In the genomic region with DNA sequence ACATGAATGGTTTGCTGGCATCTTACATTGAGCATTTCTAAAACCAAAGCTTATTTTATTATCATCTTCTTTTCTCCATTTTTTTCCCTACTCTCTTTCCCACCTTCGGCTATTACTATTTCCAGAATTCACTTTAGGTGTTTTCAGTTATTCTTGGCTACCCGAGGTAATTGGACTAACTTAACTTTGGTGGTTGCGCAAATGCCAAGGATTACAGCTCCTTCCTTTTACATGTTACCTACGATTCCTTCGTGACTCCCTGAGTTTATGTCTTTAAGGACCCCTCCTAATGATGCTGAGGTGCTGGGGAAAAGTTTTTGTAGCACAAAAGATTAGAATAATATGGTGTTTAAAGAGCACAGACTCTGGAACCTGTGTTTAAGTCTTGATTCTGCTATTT, we compare ENCODE assay signal across 24 cellular contexts.
"Had no signal": no experiment of that assay in that cellular context is flagged by ENCODE, and none has a peak within 500 bp of the region (broad histone marks: within the 10 kb centered on the region; RNA-seq: fewer than 3 reads in every experiment).

No MANE protein-coding gene starts in this region.

- H3K4me1 ChIP-seq: Peyer's patch, SJSA1 had no signal

- H3K9me3 Mint-ChIP-seq: activated CD4-positive, alpha-beta memory T cell treated with anti-CD3 and anti-CD28 coated beads for 36 hours; activated naive CD4-positive, alpha-beta T cell treated with anti-CD3 and anti-CD28 coated beads, Interleukin-2, amount 50 U/mL, for 72 hours; activated T-cell treated with anti-CD3 and anti-CD28 coated beads, Interleukin-2, amount 50 U/mL, for 4 hours; central memory CD8-positive, alpha-beta T cell had no signal

- H3K36me3 ChIP-seq: MG63, Peyer's patch, SJSA1 had no signal

- H3K27ac ChIP-seq: Peyer's patch, SJSA1 had no signal

- H3K4me1 Mint-ChIP-seq: activated B cell treated with CpG ODN at 0.5 μM for 24 hours; activated naive CD8-positive, alpha-beta T cell treated with anti-CD3 and anti-CD28 coated beads, Interleukin-2, amount 50 U/mL, for 24 hours; central memory CD8-positive, alpha-beta T cell had no signal

- H3K4me3 Mint-ChIP-seq: activated B cell treated with CpG ODN at 0.5 μM for 24 hours; activated CD4-positive, alpha-beta memory T cell treated with anti-CD3 and anti-CD28 coated beads for 36 hours; activated CD4-positive, alpha-beta T cell treated with anti-CD3 and anti-CD28 coated beads, Interleukin-2, amount 10 ng/mL, durations not matched to agents 7 days and 5 days; activated naive CD8-positive, alpha-beta T cell treated with anti-CD3 and anti-CD28 coated beads, Interleukin-2, amount 50 U/mL, for 24 hours; activated T-cell treated with anti-CD3 and anti-CD28 coated beads, Interleukin-2, amount 50 U/mL, for 4 hours; brain; central memory CD8-positive, alpha-beta T cell; T-helper 17 cell had no signal

- H3K27me3 ChIP-seq: MG63, Peyer's patch, SJSA1 had no signal

- H3K4me3 ChIP-seq: MG63, Peyer's patch, SJSA1 had no signal

- ATAC-seq: activated naive CD4-positive, alpha-beta T cell treated with anti-CD3 and anti-CD28 coated beads, Interleukin-2, amount 50 U/mL, for 72 hours; activated naive CD8-positive, alpha-beta T cell treated with anti-CD3 and anti-CD28 coated beads, Interleukin-2, amount 50 U/mL, for 24 hours; activated T-cell treated with anti-CD3 and anti-CD28 coated beads, Interleukin-2, amount 50 U/mL, for 4 hours; T-helper 17 cell had no signal

- H3K27me3 Mint-ChIP-seq: activated B cell treated with CpG ODN at 0.5 μM for 24 hours; activated CD4-positive, alpha-beta memory T cell treated with anti-CD3 and anti-CD28 coated beads for 36 hours; activated CD4-positive, alpha-beta T cell treated with anti-CD3 and anti-CD28 coated beads, Interleukin-2, amount 10 ng/mL, durations not matched to agents 7 days and 5 days; activated naive CD8-positive, alpha-beta T cell treated with anti-CD3 and anti-CD28 coated beads, Interleukin-2, amount 50 U/mL, for 24 hours; brain; central memory CD8-positive, alpha-beta T cell; T-helper 17 cell had no signal

- H3K9me3 ChIP-seq: MG63, Peyer's patch, SJSA1 had no signal

- H3K27ac Mint-ChIP-seq: activated B cell treated with CpG ODN at 0.5 μM for 24 hours; activated CD4-positive, alpha-beta memory T cell treated with anti-CD3 and anti-CD28 coated beads for 36 hours; activated CD4-positive, alpha-beta T cell treated with anti-CD3 and anti-CD28 coated beads, Interleukin-2, amount 10 ng/mL, durations not matched to agents 7 days and 5 days; activated naive CD4-positive, alpha-beta T cell treated with anti-CD3 and anti-CD28 coated beads, Interleukin-2, amount 50 U/mL, for 72 hours; activated naive CD8-positive, alpha-beta T cell treated with anti-CD3 and anti-CD28 coated beads, Interleukin-2, amount 50 U/mL, for 24 hours; brain; T-helper 17 cell had no signal

- DNase-seq: activated B cell treated with CpG ODN at 0.5 μM for 24 hours; activated CD4-positive, alpha-beta memory T cell treated with anti-CD3 and anti-CD28 coated beads for 36 hours; activated CD4-positive, alpha-beta T cell treated with anti-CD3 and anti-CD28 coated beads, Interleukin-2, amount 10 ng/mL, durations not matched to agents 7 days and 5 days; activated CD8-positive, alpha-beta memory T cell treated with anti-CD3 and anti-CD28 coated beads for 24 hours; activated effector memory CD4-positive, alpha-beta T cell treated with anti-CD3 and anti-CD28 coated beads, Interleukin-2, amount 50 U/mL, for 16 hours; activated naive CD4-positive, alpha-beta T cell treated with Interleukin-2 at 50 U/mL for 16 hours; activated naive CD8-positive, alpha-beta T cell treated with anti-CD3 and anti-CD28 coated beads, Interleukin-2, amount 50 U/mL, for 24 hours; activated T-cell treated with anti-CD3 and anti-CD28 coated beads, Interleukin-2, amount 50 U/mL, for 4 hours; amygdala; MG63; NCI-H1105; NCI-H1436; NCI-H187; NCI-H2081; NCI-H524; NCI-H774; Peyer's patch; SHP77; T-helper 17 cell; T-helper 9 cell had no signal
